Comparison of ENCODE assay signal across 12 cellular contexts in genomic region chr6:135852775-135853174, GRCh38. TPM values are rescaled to one million over a fixed set of nuclear protein-coding genes. Genes with fewer than 3 reads are reported as not detected.
DNase-seq lines count a peak whose midpoint lies in the region; ATAC-seq and TF ChIP-seq lines count a peak whose summit lies in the region.
"Had no signal": no experiment of that assay in that cellular context is flagged by ENCODE, and none has a peak within 500 bp of the region (broad histone marks: within the 10 kb centered on the region; RNA-seq: fewer than 3 reads in every experiment).

No MANE protein-coding gene starts in this region.

- peak overlapping the region in 1 of 2 donors; percentile 4 for H3K9ac ChIP-seq in mucosa of rectum (ENCODE audit: low read depth in 1 of 2, low read length in 2 of 2)

- WGBS in thymus: 88% methylated on average over 1 of the region's 1 CpG

- H3K4me3 ChIP-seq in choroid plexus epithelial cell (ENCODE audit: low read depth, low read length) (peak overlapping the region; percentile 66), mucosa of rectum (ENCODE audit: low read length in 2 of 2) (peak overlapping the region; percentile 43), thymus (ENCODE audit: low read length) (peak overlapping the region; percentile 70)

- H3K9me3 Mint-ChIP-seq in activated T-cell treated with anti-CD3 and anti-CD28 coated beads, Interleukin-2, amount 50 U/mL, for 72 hours: no peaks in the 10 kb centered on the region
- H3K9me3 Mint-ChIP-seq: dendritic cell treated with granulocyte-macrophage colony-stimulating factor and Interleukin-4, amounts not matched to agents 40 ng/mL and 50 ng/mL, for 4 days had no signal

- DNase-seq in activated T-cell treated with anti-CD3 and anti-CD28 coated beads, Interleukin-2, amount 50 U/mL, for 72 hours: no peak
- DNase-seq in activated T-cell treated with anti-CD3 and anti-CD28 coated beads for 4 hours (no peak), choroid plexus epithelial cell (ENCODE audit: low read depth) (no peak), inferior parietal cortex (ENCODE audit: extremely low spot score) (no peak), NCI-H510A treated with DMSO at 0.1 percent for 48 hours (lab: John Stamatoyannopoulos, UW) (no peak)
- DNase-seq: MM.1S; stimulated activated CD4-positive, alpha-beta T cell treated with anti-CD3 and anti-CD28 coated beads, Interleukin-15, amount 100 ng/mL, for 24 hours had no signal

- peaks cover 0 to 3% of the 10 kb centered on the region in 2 donors for H3K36me3 Mint-ChIP-seq in activated T-cell treated with anti-CD3 and anti-CD28 coated beads, Interleukin-2, amount 50 U/mL, for 72 hours (ENCODE audit: insufficient read depth in 2 of 2)

- no peaks in the 10 kb centered on the region for H3K9me3 ChIP-seq in mucosa of rectum (ENCODE audit: control insufficient read depth in 2 of 2, low read length in 2 of 2)
- no peaks in the 10 kb centered on the region for H3K9me3 ChIP-seq in thymus (ENCODE audit: control insufficient read depth)

- no peak overlapping the region for H3K27ac Mint-ChIP-seq in activated T-cell treated with anti-CD3 and anti-CD28 coated beads, Interleukin-2, amount 50 U/mL, for 72 hours

- no peak for TF ChIP-seq CTCF in choroid plexus epithelial cell (conservative IDR thresholded peaks at IDR 0.05; ENCODE audit: low read depth, low read length)

- no peaks in the 10 kb centered on the region for H3K27me3 Mint-ChIP-seq in activated T-cell treated with anti-CD3 and anti-CD28 coated beads, Interleukin-2, amount 50 U/mL, for 72 hours (ENCODE audit: low read depth)
- H3K27me3 Mint-ChIP-seq: dendritic cell treated with granulocyte-macrophage colony-stimulating factor and Interleukin-4, amounts not matched to agents 40 ng/mL and 50 ng/mL, for 4 days had no signal

- peak overlapping the region; percentile 59 to 76 for H3K4me3 Mint-ChIP-seq in activated T-cell treated with anti-CD3 and anti-CD28 coated beads, Interleukin-2, amount 50 U/mL, for 72 hours

- H3K36me3 ChIP-seq in mucosa of rectum (ENCODE audit: control insufficient read depth in 2 of 2, insufficient read depth in 2 of 2, low read length in 2 of 2) (no peaks in the 10 kb centered on the region), thymus (ENCODE audit: control insufficient read depth, insufficient read depth) (no peaks in the 10 kb centered on the region)

- H3K4me1 Mint-ChIP-seq in activated T-cell treated with anti-CD3 and anti-CD28 coated beads, Interleukin-2, amount 50 U/mL, for 72 hours (ENCODE audit: low read depth): peaks cover 42% of the 10 kb centered on the region

- ATAC-seq in activated T-cell treated with anti-CD3 and anti-CD28 coated beads, Interleukin-2, amount 50 U/mL, for 72 hours (replicated peaks in 1 of 2): no peak
- no peak for ATAC-seq in HG03039 (IDR thresholded peaks at IDR 0.05; ENCODE audit: unreplicated experiment)

- H3K27ac ChIP-seq in mucosa of rectum (ENCODE audit: low read depth in 2 of 2, low read length in 2 of 2): peak overlapping the region; percentile 3 to 19
- peak overlapping the region; percentile 37 for H3K27ac ChIP-seq in thymus (ENCODE audit: low read depth)
- H3K27ac ChIP-seq: HL-60 had no signal

- H3K27me3 ChIP-seq in mucosa of rectum (ENCODE audit: control insufficient read depth in 2 of 2, insufficient read depth in 2 of 2, low read length in 2 of 2) (no peaks in the 10 kb centered on the region), thymus (ENCODE audit: control insufficient read depth, insufficient read depth) (no peaks in the 10 kb centered on the region)

- H3K4me1 ChIP-seq in mucosa of rectum (ENCODE audit: control insufficient read depth in 2 of 2, insufficient read depth in 2 of 2, low read length in 2 of 2) (peaks cover 0 to 2% of the 10 kb centered on the region in 2 donors), thymus (ENCODE audit: control insufficient read depth, insufficient read depth, low read length) (peaks cover 3% of the 10 kb centered on the region)

RNA-seq across cellular contexts. Expression of gene PDE7B, which starts 1.3 kb away (rescaled TPM):
- total RNA-seq in activated T-cell treated with anti-CD3 and anti-CD28 coated beads, Interleukin-2, amount 50 U/mL, for 72 hours: 1 to 10 TPM in 1 of 2 donors, under 1 TPM in 1; 1.00 to 4.2 TPM
- polyA plus RNA-seq in thymus: 5.8 TPM
